ENCODE assay signal across 14 cellular contexts in the genomic region with DNA sequence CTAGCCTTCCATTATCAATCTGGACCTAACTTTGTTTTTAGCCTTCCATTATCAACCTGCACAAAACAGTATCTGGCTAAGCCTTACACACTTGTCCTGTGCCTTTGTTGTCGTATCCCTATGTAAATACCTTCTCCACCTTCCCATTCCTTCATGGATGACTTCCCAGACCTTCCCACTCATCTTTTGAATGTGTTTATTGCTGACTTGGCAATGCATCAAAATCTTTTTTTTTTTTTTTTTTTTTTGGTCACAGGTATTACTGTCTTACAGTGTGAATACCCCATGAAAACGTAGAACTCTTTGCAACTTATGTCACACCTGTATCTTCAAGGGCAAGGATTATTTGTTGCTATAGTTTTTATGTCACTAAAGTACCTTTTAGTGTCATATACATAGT.
A peak's percentile ranks its signal among the peaks of the same experiment; 100 is the strongest.
DNase-seq lines count a peak whose midpoint lies in the region; TF ChIP-seq lines count a peak whose summit lies in the region.
"Had no signal": no experiment of that assay in that cellular context is flagged by ENCODE, and none has a peak within 500 bp of the region (broad histone marks: within the 10 kb centered on the region; RNA-seq: fewer than 3 reads in every experiment).

No MANE protein-coding gene starts in this region.

- no peak for TF ChIP-seq CTCF in GM10266 (IDR thresholded peaks at IDR 0.05; ENCODE audit: control insufficient read depth, insufficient read depth, low read depth, missing control alignments)

- DNase-seq in NCI-H187 (lab: John Stamatoyannopoulos, UW) (peak; percentile 0 to 7), NCI-H187 treated with DMSO at 0.1 percent for 48 hours (lab: John Stamatoyannopoulos, UW) (no peak), DMS53 (lab: John Stamatoyannopoulos, UW) (peak; percentile 67), NCI-H2029 treated with DMSO at 0.1 percent for 48 hours (lab: John Stamatoyannopoulos, UW) (peak; percentile 73), kidney tubule cell (ENCODE audit: low spot score) (peak; percentile 13), GOT3 (lab: John Stamatoyannopoulos, UW) (no peak), GM10266 (ENCODE audit: extremely low spot score) (no peak), NOMO-1 (lab: John Stamatoyannopoulos, UW; ENCODE audit: unreplicated experiment in 2 of 2) (no peak)
- DNase-seq: 8988T, Calu3, H9, Kasumi-1, NCI-H1436 treated with DMSO at 0.1 percent for 48 hours, NCI-H524 treated with DMSO at 0.1 percent for 48 hours had no signal

Comparison
In these comparisons a context has a peak if more than half of its experiments do, and no peak if none do; other contexts are left out.
1. DNase-seq: peak in NCI-H187 (2 of 2), DMS53 (single experiment), NCI-H2029 treated with DMSO at 0.1 percent for 48 hours (single experiment) and kidney tubule cell (single experiment); none in NCI-H187 treated with DMSO at 0.1 percent for 48 hours (single experiment), GOT3 (single experiment), GM10266 (single experiment) and NOMO-1 (0 of 2).